22 cellular contexts compared by ENCODE assay signal in genomic region chr5:176521699-176522263, GRCh38. TPM values are rescaled to one million over a fixed set of nuclear protein-coding genes. Genes with fewer than 3 reads are reported as not detected.
DNase-seq lines count a peak whose midpoint lies in the region; ATAC-seq and TF ChIP-seq lines count a peak whose summit lies in the region.
"Had no signal": no experiment of that assay in that cellular context is flagged by ENCODE, and none has a peak within 500 bp of the region (broad histone marks: within the 10 kb centered on the region; RNA-seq: fewer than 3 reads in every experiment).

No MANE protein-coding gene starts in this region.

- intact Hi-C loops in MCF 10A (cut with micrococcal nuclease) (no loop called here), breast epithelium (cut with DNase I; ENCODE audit: low total_unique reads) (no loop called here)

- H3K79me1 ChIP-seq in neuronal stem cell (ENCODE audit: low read depth, low read length): no peaks in the 10 kb centered on the region

- no peak overlapping the region for H3K4me3 Mint-ChIP-seq in MCF 10A (ENCODE audit: unreplicated experiment)
- H3K4me3 Mint-ChIP-seq: HFFc6 had no signal

- ATAC-seq in DND-41 (ENCODE audit: insufficient read depth, low read depth) (no peak), RWPE2 (ENCODE audit: low read depth) (peak; percentile 40; the same call in 2 of the 3 replicates)

- H2AFZ ChIP-seq in DND-41 (ENCODE audit: low read depth, low read length) (0 out of 2 replicates have a peak overlapping the region, but pooled peaks have one; percentile 1), neuronal stem cell (ENCODE audit: low read length) (peak overlapping the region; percentile 77)

- H2BK120ac ChIP-seq in neuronal stem cell (ENCODE audit: low read depth, low read length): no peak overlapping the region

- H3K9me3 ChIP-seq in breast epithelium (no peaks in the 10 kb centered on the region), DND-41 (ENCODE audit: insufficient read depth, low read length, severe bottlenecking) (no peaks in the 10 kb centered on the region), RWPE2 (ENCODE audit: severe bottlenecking) (no peaks in the 10 kb centered on the region), neuronal stem cell (replicated peaks in 1 of 2; ENCODE audit: control insufficient read depth in 2 of 2, insufficient read depth in 1 of 2, low read depth in 1 of 2, low read length in 2 of 2) (no peaks in the 10 kb centered on the region)
- H3K9me3 ChIP-seq: BLaER1 treated with 17β-estradiol and CSF1 and Interleukin-3, amounts not matched to agents 10 nM and 100 nM had no signal

- no peak overlapping the region for H3K4me2 ChIP-seq in DND-41 (ENCODE audit: insufficient read depth, low read length)
- H3K4me2 ChIP-seq in neuronal stem cell (ENCODE audit: insufficient read depth, low read length, poor library complexity, severe bottlenecking): no peak overlapping the region
- H3K4me2 ChIP-seq: BLaER1 treated with 17β-estradiol and CSF1 and Interleukin-3, amounts not matched to agents 10 nM and 100 nM; KMS-11 had no signal

- H4K91ac ChIP-seq in neuronal stem cell (ENCODE audit: low read depth, low read length, poor library complexity): no peak overlapping the region

- no peak for DNase-seq in MCF 10A (ENCODE audit: unreplicated experiment)
- no peak for DNase-seq in breast epithelium (ENCODE audit: low spot score in 2 of 2)
- DNase-seq in DND-41: no peak
- no peak for DNase-seq in RWPE2 (ENCODE audit: low spot score)
- DNase-seq in neuronal stem cell (ENCODE audit: low spot score): no peak
- DNase-seq in foreskin fibroblast: no peak
- DNase-seq in COR-L47 (lab: John Stamatoyannopoulos, UW): no peak
- DNase-seq: CD8-positive, alpha-beta memory T cell; DMS53; EL; GF-D8; H9; HFFc6; NCI-H1105; NCI-H146; NCI-H2029; NCI-H345; NCI-H524; NCI-H82; SHP77 had no signal

- H3K27me3 ChIP-seq in breast epithelium: no peaks in the 10 kb centered on the region
- no peaks in the 10 kb centered on the region for H3K27me3 ChIP-seq in DND-41 (ENCODE audit: insufficient read depth, low read length, poor library complexity)
- H3K27me3 ChIP-seq in RWPE2 (ENCODE audit: insufficient read depth, poor library complexity, severe bottlenecking): no peaks in the 10 kb centered on the region
- H3K27me3 ChIP-seq in neuronal stem cell (ENCODE audit: control insufficient read depth in 3 of 3, insufficient read depth in 3 of 3, low read depth in 1 of 3, low read length in 3 of 3): no peaks in the 10 kb centered on the region
- H3K27me3 ChIP-seq: BLaER1 treated with 17β-estradiol and CSF1 and Interleukin-3, amounts not matched to agents 10 nM and 100 nM had no signal

- H3K18ac ChIP-seq in neuronal stem cell (ENCODE audit: low read length): no peak overlapping the region

- H3K23ac ChIP-seq in neuronal stem cell (ENCODE audit: low read depth, low read length, poor library complexity): no peak overlapping the region

- no peaks in the 10 kb centered on the region for H3K27me3 Mint-ChIP-seq in MCF 10A (ENCODE audit: insufficient read depth, unreplicated experiment)

- no peak overlapping the region for H2AK5ac ChIP-seq in neuronal stem cell (ENCODE audit: low read depth, low read length)

- no peaks in the 10 kb centered on the region for H3K4me1 ChIP-seq in breast epithelium
- H3K4me1 ChIP-seq in DND-41 (ENCODE audit: insufficient read depth, low read length): no peaks in the 10 kb centered on the region
- H3K4me1 ChIP-seq in RWPE2 (ENCODE audit: insufficient read depth, poor library complexity, severe bottlenecking): no peaks in the 10 kb centered on the region
- H3K4me1 ChIP-seq in neuronal stem cell (ENCODE audit: control insufficient read depth in 2 of 2, insufficient read depth in 1 of 2, low read depth in 1 of 2, low read length in 2 of 2): peaks cover 0 to 3% of the 10 kb centered on the region in 2 donors

- BruUV-seq in MCF 10A (replicated peaks; lab: Mats Ljungman, UMichigan): no TSS peak

- H3K36me3 ChIP-seq in breast epithelium: no peaks in the 10 kb centered on the region
- no peaks in the 10 kb centered on the region for H3K36me3 ChIP-seq in DND-41 (ENCODE audit: insufficient read depth, low read length)
- H3K36me3 ChIP-seq in RWPE2 (ENCODE audit: low read depth): peaks cover 4% of the 10 kb centered on the region; the same call in 1 of the 2 replicates
- H3K36me3 ChIP-seq in neuronal stem cell (replicated peaks in 1 of 2; ENCODE audit: control insufficient read depth in 2 of 2, insufficient read depth in 2 of 2, low read length in 2 of 2): peaks cover 0 to 12% of the 10 kb centered on the region in 2 donors

- no peak overlapping the region for H2BK12ac ChIP-seq in neuronal stem cell (ENCODE audit: low read length)

- H3K4ac ChIP-seq in neuronal stem cell (ENCODE audit: low read length): no peak overlapping the region

- CTCF ChIA-PET in MCF 10A (lab: Yijun Ruan, JAX): no interaction called here

- no peak overlapping the region for H2BK15ac ChIP-seq in neuronal stem cell (ENCODE audit: low read length)

- no peak for TF ChIP-seq POLR2A in breast epithelium (IDR thresholded peaks at IDR 0.05)

- H3K9ac ChIP-seq in DND-41 (ENCODE audit: low read depth, low read length): no peak overlapping the region
- H3K9ac ChIP-seq in neuronal stem cell (ENCODE audit: low read depth, low read length, poor library complexity): no peak overlapping the region
- H3K9ac ChIP-seq: BLaER1 treated with 17β-estradiol and CSF1 and Interleukin-3, amounts not matched to agents 10 nM and 100 nM; KMS-11 had no signal

- TF ChIP-seq CTCF in MCF 10A (IDR thresholded peaks at IDR 0.05; ENCODE audit: unreplicated experiment) (no peak), breast epithelium (IDR thresholded peaks at IDR 0.05) (no peak), DND-41 (IDR thresholded peaks at IDR 0.05; ENCODE audit: borderline replicate concordance, extremely low read depth, low read length, poor library complexity, severe bottlenecking) (no peak), RWPE2 (IDR thresholded peaks at IDR 0.05; ENCODE audit: poor library complexity, severe bottlenecking) (no peak), foreskin fibroblast (IDR thresholded peaks at IDR 0.05; ENCODE audit: low read depth, low read length) (no peak)

- no peaks in the 10 kb centered on the region for H3K36me3 Mint-ChIP-seq in MCF 10A (ENCODE audit: insufficient read depth, unreplicated experiment)

- no peak overlapping the region for H3K14ac ChIP-seq in neuronal stem cell (ENCODE audit: low read length)

- no peak overlapping the region for H2BK5ac ChIP-seq in neuronal stem cell (ENCODE audit: low read length)

- no peaks in the 10 kb centered on the region for H4K20me1 ChIP-seq in DND-41 (ENCODE audit: insufficient read depth, low read length)

- H3K4me1 Mint-ChIP-seq in MCF 10A (ENCODE audit: insufficient read depth, unreplicated experiment): peaks cover 12% of the 10 kb centered on the region

- no peak overlapping the region for H4K8ac ChIP-seq in neuronal stem cell (ENCODE audit: low read depth, low read length)

- no peaks in the 10 kb centered on the region for H3K9me3 Mint-ChIP-seq in MCF 10A (ENCODE audit: unreplicated experiment)
- H3K9me3 Mint-ChIP-seq: CD8-positive, alpha-beta memory T cell; H9; HFFc6 had no signal

- no peak overlapping the region for H3K4me3 ChIP-seq in breast epithelium
- no peak overlapping the region for H3K4me3 ChIP-seq in DND-41 (ENCODE audit: low read depth in 1 of 2, low read length in 2 of 2)
- H3K4me3 ChIP-seq in RWPE2 (ENCODE audit: severe bottlenecking): no peak overlapping the region
- no peak overlapping the region for H3K4me3 ChIP-seq in neuronal stem cell (ENCODE audit: low read length in 2 of 2)
- no peak overlapping the region for H3K4me3 ChIP-seq in foreskin fibroblast (ENCODE audit: low read depth in 1 of 2, low read length in 2 of 2)
- H3K4me3 ChIP-seq: BLaER1 treated with 17β-estradiol and CSF1 and Interleukin-3, amounts not matched to agents 10 nM and 100 nM had no signal

- no peaks in the 10 kb centered on the region for H3K79me2 ChIP-seq in DND-41 (ENCODE audit: insufficient read depth, low read length)

- WGBS in neuronal stem cell (ENCODE audit: extremely low coverage in 2 of 2, insufficient read length in 2 of 2, insufficient replicate concordance in 1 of 2), 2 donors: no CpG with 5 or more reads among the region's 10 CpGs

- no peak overlapping the region for H3K27ac ChIP-seq in breast epithelium
- H3K27ac ChIP-seq in DND-41 (ENCODE audit: low read length): no peak overlapping the region
- H3K27ac ChIP-seq in RWPE2 (ENCODE audit: poor library complexity, severe bottlenecking): no peak overlapping the region
- H3K27ac ChIP-seq in neuronal stem cell (replicated peaks; ENCODE audit: low read length): no peak overlapping the region
- H3K27ac ChIP-seq: BLaER1 treated with 17β-estradiol and CSF1 and Interleukin-3, amounts not matched to agents 10 nM and 100 nM; KMS-11 had no signal

- POLR2A ChIA-PET in MCF 10A (lab: Yijun Ruan, JAX): interaction anchor here (0.8 to 6.3 kb wide), 4 partner anchors 14 to 106 kb away, joined by 3 to 67 read pairs (median 4); partner anchors contain the start of genes CLTB and RNF44

- H3K27ac Mint-ChIP-seq in MCF 10A (ENCODE audit: low read depth, unreplicated experiment): peak overlapping the region; percentile 21
- H3K27ac Mint-ChIP-seq: HFFc6 had no signal

RNA-seq across cellular contexts. Expression of gene RNF44, which starts 15.4 kb away (rescaled TPM):
- total RNA-seq in MCF 10A (2022) (45.8 and 60.1 TPM in 2 replicates), breast epithelium (10 to 100 TPM in 2 of 3 donors, 1 to 10 TPM in 1; 6.9 to 17.1 (median 15.4) TPM)
- polyA plus RNA-seq in neuronal stem cell (2013, experiment 1 of 2): 77.9 TPM
- 78.0 TPM for polyA plus RNA-seq in neuronal stem cell (2013, experiment 2 of 2)

RNA-seq across cellular contexts. Expression of gene CDHR2, which starts 27.4 kb away (rescaled TPM):
- 0.09 and 0.39 TPM in 2 replicates for total RNA-seq in MCF 10A (2022)
- 1 to 10 TPM in 1 of 3 donors, not detected in 2; 2.3 TPM for total RNA-seq in breast epithelium
- 0.01 TPM for polyA plus RNA-seq in neuronal stem cell (2013, experiment 1 of 2)
- polyA plus RNA-seq in neuronal stem cell (2013, experiment 2 of 2): 0.01 TPM
- total RNA-seq: HFFc6 had no signal
- polyA plus RNA-seq: CD8-positive, alpha-beta memory T cell had no signal
